17 cellular contexts compared by ENCODE assay signal in the genomic region with DNA sequence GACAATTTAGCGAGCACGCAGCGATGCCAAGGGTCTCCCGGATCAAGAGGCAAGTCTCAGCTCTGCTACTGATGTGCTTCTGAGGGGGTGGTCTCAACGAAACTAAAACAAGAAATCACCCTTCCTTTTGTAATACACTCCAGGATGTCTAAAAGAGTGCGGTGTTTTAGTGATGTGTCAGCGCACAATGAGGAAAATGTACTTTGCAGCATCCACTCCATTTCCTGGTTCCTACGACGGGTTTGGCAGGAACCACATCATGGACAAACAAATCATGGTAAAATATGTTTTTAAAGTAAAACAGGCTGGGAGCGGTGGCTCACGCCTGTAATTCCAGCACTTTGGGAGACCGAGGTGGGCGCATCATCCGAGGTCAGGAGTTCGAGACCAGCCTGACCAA.
"Had no signal": no experiment of that assay in that cellular context is flagged by ENCODE, and none has a peak within 500 bp of the region (broad histone marks: within the 10 kb centered on the region; RNA-seq: fewer than 3 reads in every experiment).

No MANE protein-coding gene starts in this region.

- ATAC-seq: Panc1 had no signal

- H3K9ac ChIP-seq: SK-N-SH had no signal

- DNase-seq: KBM-7; MV-4-11; NCI-H1048; NCI-H1436; NCI-H187; NCI-H2081 treated with DMSO at 0.1 percent for 48 hours; NCI-H2227 treated with DMSO at 0.1 percent for 48 hours; NCI-H446 treated with DMSO at 0.1 percent for 48 hours; NCI-H510A treated with DMSO at 0.1 percent for 48 hours; NCI-H526; NCI-H82; NK-92 treated with Interleukin-12 subunit alpha and Interleukin-12 subunit beta, amount 100 ng/mL, for 24 hours; SHP77; SK-N-SH; SW 1271 had no signal

- H3K4me2 ChIP-seq: SK-N-SH had no signal

- H3K9me3 ChIP-seq: SK-N-SH had no signal

- H3K27ac ChIP-seq: HL-60 had no signal
